Comparison of ENCODE assay signal across 14 cellular contexts in the genomic region with DNA sequence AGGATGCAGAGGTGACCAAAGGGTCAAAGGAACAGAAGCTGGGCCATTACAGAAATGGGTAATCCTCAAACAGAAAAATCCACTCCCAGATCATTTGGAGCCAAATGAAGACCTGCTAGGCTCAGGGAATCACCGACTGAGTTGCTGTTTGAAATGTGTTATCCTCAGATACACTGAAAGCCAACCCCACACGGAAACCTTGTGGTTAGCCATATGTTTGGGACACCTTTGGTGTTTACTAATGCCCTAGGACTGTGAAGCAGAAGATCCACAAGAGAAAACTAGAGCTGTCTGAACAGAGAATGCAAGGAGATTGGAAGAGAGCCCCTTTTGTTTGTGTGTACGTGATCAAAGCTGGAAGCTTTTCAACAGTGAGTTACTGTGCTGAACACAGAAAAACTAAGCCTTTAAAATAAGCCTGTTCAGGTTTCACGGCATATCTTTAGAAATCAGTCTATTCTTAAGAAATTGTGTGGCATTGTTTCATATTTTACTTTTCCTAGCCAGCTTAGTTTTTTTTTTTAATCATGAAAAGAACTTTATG.
DNase-seq lines count a peak whose midpoint lies in the region; ATAC-seq and TF ChIP-seq lines count a peak whose summit lies in the region.
"Had no signal": no experiment of that assay in that cellular context is flagged by ENCODE, and none has a peak within 500 bp of the region (broad histone marks: within the 10 kb centered on the region; RNA-seq: fewer than 3 reads in every experiment).

No MANE protein-coding gene starts in this region.

- H2AK9ac ChIP-seq in IMR-90 (replicated peaks; ENCODE audit: low read depth, low read length, poor library complexity): no peak overlapping the region

- no peak for TF ChIP-seq CTCF in IMR-90 (conservative IDR thresholded peaks at IDR 0.05; ENCODE audit: low read depth, low read length)
- TF ChIP-seq CTCF in chondrocyte (IDR thresholded peaks at IDR 0.05): no peak
- TF ChIP-seq CTCF in nephron (IDR thresholded peaks at IDR 0.05; ENCODE audit: unreplicated experiment in 3 of 3): no peak

- H2BK15ac ChIP-seq in IMR-90 (ENCODE audit: low read depth, low read length): peak overlapping the region; percentile 3; the same call in 1 of the 3 replicates

- H4K91ac ChIP-seq in IMR-90 (ENCODE audit: insufficient read depth, low read depth, low read length): no peak overlapping the region

- no peak overlapping the region for H2BK5ac ChIP-seq in IMR-90 (ENCODE audit: low read depth, low read length, poor library complexity, severe bottlenecking)

- no peak for TF ChIP-seq POLR2A in IMR-90 (IDR thresholded peaks at IDR 0.05; ENCODE audit: low read depth, low read length)

- H3K4me3 Mint-ChIP-seq in chondrocyte (ENCODE audit: unreplicated experiment) (peak overlapping the region; percentile 46), nephron (no peak overlapping the region)
- H3K4me3 Mint-ChIP-seq: activated naive CD4-positive, alpha-beta T cell treated with anti-CD3 and anti-CD28 coated beads for 36 hours had no signal

- 0 out of 2 replicates have a peak overlapping the region, but pooled peaks have one; percentile 19 for H3K14ac ChIP-seq in IMR-90 (replicated peaks; ENCODE audit: low read depth, low read length)

- no peak overlapping the region; the same call in 1 of the 2 replicates for H2BK20ac ChIP-seq in IMR-90 (ENCODE audit: low read depth, low read length)

- H3K9ac ChIP-seq in BLaER1 treated with 17β-estradiol and CSF1 and Interleukin-3, amounts not matched to agents 10 nM and 100 nM: no peak overlapping the region
- no peak overlapping the region for H3K9ac ChIP-seq in IMR-90 (ENCODE audit: low read depth, low read length)

- peak overlapping the region in 1 of 2 experiments; percentile 39; a peak in 1 of 4 replicates for H4K8ac ChIP-seq in IMR-90 (ENCODE audit: low read depth in 2 of 2, low read length in 2 of 2)

- dilution Hi-C loops in IMR-90 (cut with HindIII; ENCODE audit: low sequenced_read_pairs, unreplicated experiment): no loop called here

- H2AFZ ChIP-seq in IMR-90 (replicated peaks; ENCODE audit: low read length, poor library complexity): peak overlapping the region; percentile 62

- no peaks in the 10 kb centered on the region for H3K79me1 ChIP-seq in IMR-90 (ENCODE audit: low read depth in 1 of 2, low read length in 2 of 2)

- CTCF ChIA-PET in IMR-90 (lab: Yijun Ruan, JAX): interaction anchor here (0.6 to 1.2 kb wide), 3 partner anchors 10 to 411 kb away, joined by 5 to 7 read pairs (median 5); no protein-coding TSS in a partner anchor

- no peak for TF ChIP-seq RAD21 in IMR-90 (IDR thresholded peaks at IDR 0.05; ENCODE audit: low read length)

- H3K27me3 Mint-ChIP-seq in chondrocyte (ENCODE audit: low read depth) (no peaks in the 10 kb centered on the region), nephron (ENCODE audit: low read depth) (no peaks in the 10 kb centered on the region)

- DNase-seq in IMR-90 (peak; percentile 4), chondrocyte (ENCODE audit: low spot score) (no peak), NCI-H1436 (lab: John Stamatoyannopoulos, UW) (no peak), COR-L47 (lab: John Stamatoyannopoulos, UW) (no peak), NCI-H1048 (lab: John Stamatoyannopoulos, UW) (no peak)
- no peak for DNase-seq in effector CD4-positive, alpha-beta T cell
- DNase-seq: activated naive CD4-positive, alpha-beta T cell treated with anti-CD3 and anti-CD28 coated beads for 36 hours; DND-41; MG63; nucleus accumbens; stimulated activated CD4-positive, alpha-beta T cell treated with anti-CD3 and anti-CD28 coated beads, Interleukin-15, amount 100 ng/mL, for 24 hours; uterus had no signal

- H3K36me3 Mint-ChIP-seq in chondrocyte (ENCODE audit: low read depth): no peaks in the 10 kb centered on the region
- H3K36me3 Mint-ChIP-seq in nephron (ENCODE audit: low read depth): no peaks in the 10 kb centered on the region

- H3K36me3 ChIP-seq in BLaER1 treated with 17β-estradiol and CSF1 and Interleukin-3, amounts not matched to agents 10 nM and 100 nM: no peaks in the 10 kb centered on the region
- H3K36me3 ChIP-seq in IMR-90 (ENCODE audit: control insufficient read depth, insufficient read depth, low read length): no peaks in the 10 kb centered on the region
- H3K36me3 ChIP-seq: MG63, uterus had no signal

- no peak overlapping the region for H4K5ac ChIP-seq in IMR-90 (ENCODE audit: low read depth, low read length)

- H3K9me3 Mint-ChIP-seq in chondrocyte (ENCODE audit: low read depth) (no peaks in the 10 kb centered on the region), nephron (no peaks in the 10 kb centered on the region)
- H3K9me3 Mint-ChIP-seq: activated naive CD4-positive, alpha-beta T cell treated with anti-CD3 and anti-CD28 coated beads for 36 hours had no signal

- H3K27me3 ChIP-seq in BLaER1 treated with 17β-estradiol and CSF1 and Interleukin-3, amounts not matched to agents 10 nM and 100 nM: no peaks in the 10 kb centered on the region
- H3K27me3 ChIP-seq in IMR-90 (ENCODE audit: control insufficient read depth, insufficient read depth, low read length): no peaks in the 10 kb centered on the region
- H3K27me3 ChIP-seq: MG63, uterus had no signal

- H2AK5ac ChIP-seq in IMR-90 (ENCODE audit: low read depth, low read length): no peak overlapping the region

- H4K20me1 ChIP-seq in BLaER1 treated with 17β-estradiol and CSF1 and Interleukin-3, amounts not matched to agents 10 nM and 100 nM: no peaks in the 10 kb centered on the region
- H4K20me1 ChIP-seq in IMR-90 (ENCODE audit: insufficient read depth, low read length): no peaks in the 10 kb centered on the region

- peak overlapping the region; percentile 69 for H3K18ac ChIP-seq in IMR-90 (ENCODE audit: low read depth, low read length)

- intact Hi-C loops in IMR-90 (cut with micrococcal nuclease): no loop called here

- peaks cover 46% of the 10 kb centered on the region for H3K4me1 Mint-ChIP-seq in chondrocyte (ENCODE audit: low read depth)
- peaks cover 27% of the 10 kb centered on the region for H3K4me1 Mint-ChIP-seq in nephron

- peak; percentile 29; the same call in 1 of the 2 replicates for ATAC-seq in IMR-90 (ENCODE audit: low read depth)

- no TSS peak for BruUV-seq in IMR-90 (replicated peaks; lab: Mats Ljungman, UMichigan)

- no CpG with 5 or more reads among the region's 4 CpGs for WGBS in IMR-90 (ENCODE audit: extremely low coverage in 2 of 2, insufficient read length in 1 of 2), 2 experiments

- H3K56ac ChIP-seq in IMR-90 (ENCODE audit: extremely low read depth, insufficient read depth, low read length): no peak overlapping the region

- no peak overlapping the region for H3K27ac ChIP-seq in BLaER1 treated with 17β-estradiol and CSF1 and Interleukin-3, amounts not matched to agents 10 nM and 100 nM
- H3K27ac ChIP-seq in IMR-90 (ENCODE audit: insufficient read depth, low read length): no peak overlapping the region
- H3K27ac ChIP-seq: uterus had no signal

- H3K4ac ChIP-seq in IMR-90 (ENCODE audit: low read depth, low read length): no peak overlapping the region

- H3K9me1 ChIP-seq in IMR-90 (ENCODE audit: insufficient read depth, low read length): 0 out of 2 replicates have a peak, but pooled peaks cover 3% of the 10 kb centered on the region

- H3K27ac Mint-ChIP-seq in chondrocyte (ENCODE audit: unreplicated experiment) (peak overlapping the region; percentile 93), nephron (peak overlapping the region; percentile 33 to 76 (median 37))
- H3K27ac Mint-ChIP-seq: activated naive CD4-positive, alpha-beta T cell treated with anti-CD3 and anti-CD28 coated beads for 36 hours had no signal

- H3K23ac ChIP-seq in IMR-90 (ENCODE audit: low read depth, low read length): no peak overlapping the region

- H3K4me3 ChIP-seq in BLaER1 treated with 17β-estradiol and CSF1 and Interleukin-3, amounts not matched to agents 10 nM and 100 nM: no peak overlapping the region
- H3K4me3 ChIP-seq in IMR-90 (ENCODE audit: insufficient read depth, low read depth, low read length): no peak overlapping the region
- H3K4me3 ChIP-seq: MG63, uterus had no signal

- POLR2A ChIA-PET in IMR-90 (lab: Charles Lee; ENCODE audit: unreplicated experiment): no interaction called here

- H3K9me3 ChIP-seq in BLaER1 treated with 17β-estradiol and CSF1 and Interleukin-3, amounts not matched to agents 10 nM and 100 nM (replicated peaks in 1 of 11): no peaks in the 10 kb centered on the region
- no peaks in the 10 kb centered on the region for H3K9me3 ChIP-seq in IMR-90 (ENCODE audit: control insufficient read depth, insufficient read depth, low read length)
- H3K9me3 ChIP-seq: MG63, uterus had no signal

- peaks cover 0 to 16% (median 13%) of the 10 kb centered on the region in 10 experiments; a peak in 10 of 20 replicates for H3K4me1 ChIP-seq in BLaER1 treated with 17β-estradiol and CSF1 and Interleukin-3, amounts not matched to agents 10 nM and 100 nM
- H3K4me1 ChIP-seq in IMR-90 (ENCODE audit: control insufficient read depth, insufficient read depth, low read length): peaks cover 1% of the 10 kb centered on the region; the same call in 1 of the 2 replicates
- H3K4me1 ChIP-seq: uterus had no signal

- in situ Hi-C loops in IMR-90 (cut with MboI; ENCODE audit: low sequenced_read_pairs): no loop called here

- 0 out of 2 replicates have a peak overlapping the region, but pooled peaks have one; percentile 35 for H2BK120ac ChIP-seq in IMR-90 (ENCODE audit: low read depth, low read length)

- peak overlapping the region in 7 of 11 experiments; percentile 1 to 55 (median 42); a peak in 12 of 22 replicates for H3K4me2 ChIP-seq in BLaER1 treated with 17β-estradiol and CSF1 and Interleukin-3, amounts not matched to agents 10 nM and 100 nM
- H3K4me2 ChIP-seq in IMR-90 (ENCODE audit: low read depth, low read length): peak overlapping the region; percentile 61

TF ChIP-seq in IMR-90, 13 proteins besides CTCF, POLR2A, EP300 and RAD21:
- no peak for TF ChIP-seq USF2 (IDR thresholded peaks at IDR 0.05; ENCODE audit: low read depth, low read length)
- no peak for TF ChIP-seq CHD1 (IDR thresholded peaks at IDR 0.05; ENCODE audit: low read depth, low read length)
- no peak for TF ChIP-seq MAZ (IDR thresholded peaks at IDR 0.05; ENCODE audit: borderline replicate concordance, low read depth, low read length)
